In genomic region chrX:37722595-37722994, GRCh38 we compare ENCODE assay signal across 27 cellular contexts. TPM values are rescaled to one million over a fixed set of nuclear protein-coding genes. Genes with fewer than 3 reads are reported as not detected.
"Had no signal": no experiment of that assay in that cellular context is flagged by ENCODE, and none has a peak within 500 bp of the region (broad histone marks: within the 10 kb centered on the region; RNA-seq: fewer than 3 reads in every experiment).

No MANE protein-coding gene starts in this region.

- H3K27me3 Mint-ChIP-seq: progenitor cell of endocrine pancreas had no signal

- H3K27me3 ChIP-seq: cardiac muscle cell, neural progenitor cell, SJCRH30, thyroid gland had no signal

- H3K9me3 Mint-ChIP-seq: neural progenitor cell had no signal

- H3K4me2 ChIP-seq: neural progenitor cell had no signal

- H3K36me3 ChIP-seq: cardiac muscle cell, lower lobe of right lung, neural progenitor cell, SJCRH30, thyroid gland had no signal

- H3K4me1 ChIP-seq: lower lobe of right lung, neural progenitor cell, SJCRH30, thyroid gland had no signal

- H3K36me3 Mint-ChIP-seq: activated naive CD8-positive, alpha-beta T cell treated with anti-CD3 and anti-CD28 coated beads for 36 hours; neural progenitor cell; stimulated activated naive B cell treated with anti-CD40 and anti-IgM and Interleukin-4, amounts not matched to agents 10 μg/mL and 1 μg/mL and 100 μg/mL, for 72 hours had no signal

- H2AFZ ChIP-seq: neural progenitor cell had no signal

- H3K4me3 Mint-ChIP-seq: activated naive CD8-positive, alpha-beta T cell treated with anti-CD3 and anti-CD28 coated beads for 36 hours; activated T-cell treated with anti-CD3 and anti-CD28 coated beads, Interleukin-2, amount 50 U/mL, for 4 hours; naive thymus-derived CD4-positive, alpha-beta T cell; neural progenitor cell; stimulated activated naive B cell treated with anti-CD40 and anti-IgM and Interleukin-4, amounts not matched to agents 10 μg/mL and 1 μg/mL and 100 μg/mL, for 72 hours; T-helper 1 cell treated with Interleukin-12 subunit alpha and Interleukin-12 subunit beta and Interleukin-4 antibody, amounts not matched to agents 30 μg/mL and 1 μg/mL, for 36 hours had no signal

- ATAC-seq: activated T-cell treated with anti-CD3 and anti-CD28 coated beads, Interleukin-2, amount 50 U/mL, for 4 hours; left cardiac atrium; lower lobe of right lung; naive thymus-derived CD4-positive, alpha-beta T cell; stimulated activated naive B cell treated with anti-CD40 and anti-IgM and Interleukin-4, amounts not matched to agents 10 μg/mL and 1 μg/mL and 100 μg/mL, for 72 hours had no signal

- H3K4me3 ChIP-seq: cardiac muscle cell, lower lobe of right lung, neural progenitor cell, SJCRH30, skin epidermis, thyroid gland had no signal

- H3K27ac Mint-ChIP-seq: activated naive CD8-positive, alpha-beta T cell treated with anti-CD3 and anti-CD28 coated beads for 36 hours; activated T-helper 2 cell treated with anti-CD3 and anti-CD28 coated beads, Interferon-gamma antibody, Interleukin-2, Interleukin-4, amounts not matched to agents 10 μg/mL and 5 μg/mL and 100 μg/mL, durations not matched to agents 14 hours and 24 hours and 36 hours; naive thymus-derived CD4-positive, alpha-beta T cell; neural progenitor cell; progenitor cell of endocrine pancreas; stimulated activated naive B cell treated with anti-CD40 and anti-IgM and Interleukin-4, amounts not matched to agents 10 μg/mL and 1 μg/mL and 100 μg/mL, for 72 hours; T-helper 1 cell treated with Interleukin-12 subunit alpha and Interleukin-12 subunit beta and Interleukin-4 antibody, amounts not matched to agents 30 μg/mL and 1 μg/mL, for 36 hours had no signal

- H3K9me3 ChIP-seq: lower lobe of right lung, SJCRH30, thyroid gland had no signal

- H3K9ac ChIP-seq: neural progenitor cell had no signal

- H3K27ac ChIP-seq: cardiac muscle cell, lower lobe of right lung, neural progenitor cell, SJCRH30, skin epidermis, thyroid gland had no signal

- H3K4me1 Mint-ChIP-seq: activated naive CD8-positive, alpha-beta T cell treated with anti-CD3 and anti-CD28 coated beads for 36 hours; naive thymus-derived CD4-positive, alpha-beta T cell; neural progenitor cell; stimulated activated naive B cell treated with anti-CD40 and anti-IgM and Interleukin-4, amounts not matched to agents 10 μg/mL and 1 μg/mL and 100 μg/mL, for 72 hours had no signal

- DNase-seq: activated CD4-positive, alpha-beta T cell treated with anti-CD3 and anti-CD28 coated beads for 4 hours; activated CD4-positive, alpha-beta T cell treated with anti-CD3 and anti-CD28 coated beads, Interleukin-2, amount 50 U/mL, for 48 hours; activated CD4-positive, CD25-positive, alpha-beta regulatory T cell; activated CD8-positive, alpha-beta memory T cell treated with anti-CD3 and anti-CD28 coated beads, Interleukin-2, amount 50 U/mL, for 48 hours; activated naive CD4-positive, alpha-beta T cell; activated naive CD8-positive, alpha-beta T cell treated with anti-CD3 and anti-CD28 coated beads for 36 hours; activated T-cell treated with anti-CD3 and anti-CD28 coated beads, Interleukin-2, amount 50 U/mL, for 4 hours; dermis blood vessel endothelial cell; effector CD8-positive, alpha-beta T cell; foreskin melanocyte; islet precursor cell; left cardiac atrium; lower lobe of right lung; mesendoderm; naive thymus-derived CD4-positive, alpha-beta T cell; SJCRH30; stimulated activated CD8-positive, alpha-beta memory T cell treated with anti-CD3 and anti-CD28 coated beads, Interleukin-4, amount 100 ng/mL, for 48 hours; stimulated activated naive B cell treated with anti-CD40 and anti-IgM and Interleukin-4, amounts not matched to agents 10 μg/mL and 1 μg/mL and 100 μg/mL, for 72 hours; thyroid gland had no signal

RNA-seq across cellular contexts. Expression of gene XK, which starts 37.0 kb away (rescaled TPM):
- total RNA-seq: dermis blood vessel endothelial cell, SJCRH30 had no signal
- polyA plus RNA-seq: naive thymus-derived CD4-positive, alpha-beta T cell had no signal

RNA-seq across cellular contexts. Expression of gene CYBB, which starts 57.3 kb away (rescaled TPM):
- total RNA-seq: activated CD8-positive, alpha-beta memory T cell treated with anti-CD3 and anti-CD28 coated beads for 36 hours; chondrocyte; dermis blood vessel endothelial cell; SJCRH30 had no signal
